2 cellular contexts compared by ENCODE assay signal in genomic region chr6:2968600-2969135, GRCh38.
A peak's percentile ranks its signal among the peaks of the same experiment; 100 is the strongest.
TF ChIP-seq lines count a peak whose summit lies in the region.

No MANE protein-coding gene starts in this region.

TF ChIP-seq in WTC11, 78 proteins besides CTCF, POLR2A, EP300 and RAD21:
- no peak for TF ChIP-seq NFE2L1 (CRISPR knock-in tag; IDR thresholded peaks at IDR 0.05)
- TF ChIP-seq ATF1 (CRISPR knock-in tag; IDR thresholded peaks at IDR 0.05) = no peak
- TF ChIP-seq IRF2 (CRISPR knock-in tag; IDR thresholded peaks at IDR 0.05; ENCODE audit: borderline replicate concordance, low read depth) = no peak
- TF ChIP-seq ETV6 (CRISPR knock-in tag; IDR thresholded peaks at IDR 0.05) = no peak
- no peak for TF ChIP-seq SOX15 (CRISPR knock-in tag; IDR thresholded peaks at IDR 0.05)
- TF ChIP-seq AFF4 (CRISPR knock-in tag; IDR thresholded peaks at IDR 0.05; ENCODE audit: borderline replicate concordance) = no peak
- no peak for TF ChIP-seq OVOL2 (CRISPR knock-in tag; IDR thresholded peaks at IDR 0.05; ENCODE audit: borderline replicate concordance)
- no peak for TF ChIP-seq HMGA2 (CRISPR knock-in tag; IDR thresholded peaks at IDR 0.05)
- no peak for TF ChIP-seq EMX1 (CRISPR knock-in tag; IDR thresholded peaks at IDR 0.05)
- no peak for TF ChIP-seq TEAD1 (CRISPR knock-in tag; IDR thresholded peaks at IDR 0.05)
- no peak for TF ChIP-seq SMAD3 (CRISPR knock-in tag; IDR thresholded peaks at IDR 0.05; ENCODE audit: borderline replicate concordance)
- no peak for TF ChIP-seq JUN (CRISPR knock-in tag; IDR thresholded peaks at IDR 0.05)
- TF ChIP-seq AR (CRISPR knock-in tag; IDR thresholded peaks at IDR 0.05) = no peak
- TF ChIP-seq CDX4 (CRISPR knock-in tag; IDR thresholded peaks at IDR 0.05; ENCODE audit: borderline replicate concordance) = no peak
- no peak for TF ChIP-seq MXD4 (CRISPR knock-in tag; IDR thresholded peaks at IDR 0.05; ENCODE audit: borderline replicate concordance)

TF ChIP-seq in HepG2, 621 proteins besides CTCF, POLR2A, EP300 and RAD21 (continues in another document):
- TF ChIP-seq MNT (IDR thresholded peaks at IDR 0.05) (no peak), PTBP1 (IDR thresholded peaks at IDR 0.05; ENCODE audit: low read depth, low read length, poor library complexity, severe bottlenecking) (no peak), HNRNPH1 (optimal IDR thresholded peaks at IDR 0.05; ENCODE audit: low read depth, low read length) (no peak), ZKSCAN1 (IDR thresholded peaks at IDR 0.05; ENCODE audit: low read length) (no peak), SOX13 (IDR thresholded peaks at IDR 0.05) (no peak), SOX13 (CRISPR knock-in tag; conservative IDR thresholded peaks at IDR 0.05 in 1 of 2, IDR thresholded peaks at IDR 0.05 in 1 of 2) (peak in 1 of 2 experiments; percentile 44; a peak in 1 of 4 replicates), SRSF9 (IDR thresholded peaks at IDR 0.05; ENCODE audit: borderline replicate concordance, insufficient read depth, low read depth, low read length, poor library complexity, severe bottlenecking) (no peak), XRCC5 (optimal IDR thresholded peaks at IDR 0.05; ENCODE audit: low read length) (no peak), POGZ (CRISPR knock-in tag; IDR thresholded peaks at IDR 0.05) (no peak), CCDC6 (CRISPR knock-in tag; IDR thresholded peaks at IDR 0.05) (no peak), ZNF543 (CRISPR knock-in tag; IDR thresholded peaks at IDR 0.05) (no peak), ZHX2 (IDR thresholded peaks at IDR 0.05; ENCODE audit: low read depth) (no peak), ZHX2 (CRISPR knock-in tag; IDR thresholded peaks at IDR 0.05; ENCODE audit: borderline replicate concordance) (no peak), TERF1 (CRISPR knock-in tag; IDR thresholded peaks at IDR 0.05) (no peak), MEF2D (CRISPR knock-in tag; IDR thresholded peaks at IDR 0.05) (no peak), BORCS8-MEF2B (CRISPR knock-in tag; IDR thresholded peaks at IDR 0.05) (no peak), SNAPC5 (CRISPR knock-in tag; IDR thresholded peaks at IDR 0.05; ENCODE audit: borderline replicate concordance) (no peak), ELF1 (CRISPR knock-in tag; IDR thresholded peaks at IDR 0.05) (no peak), ZNF17 (CRISPR knock-in tag; IDR thresholded peaks at IDR 0.05) (no peak), ZMYM2 (CRISPR knock-in tag; IDR thresholded peaks at IDR 0.05) (no peak), BRD4 (CRISPR knock-in tag; IDR thresholded peaks at IDR 0.05) (no peak), DRAP1 (CRISPR knock-in tag; IDR thresholded peaks at IDR 0.05) (no peak), ETS1 (CRISPR knock-in tag; IDR thresholded peaks at IDR 0.05) (no peak), RXRB (CRISPR knock-in tag; IDR thresholded peaks at IDR 0.05; ENCODE audit: borderline replicate concordance) (no peak), SALL1 (CRISPR knock-in tag; IDR thresholded peaks at IDR 0.05) (peak; percentile 22; the same call in 1 of the 2 replicates), FOXP4 (CRISPR knock-in tag; IDR thresholded peaks at IDR 0.05) (peak; percentile 70), KLF11 (CRISPR knock-in tag; IDR thresholded peaks at IDR 0.05) (no peak), ARID4A (CRISPR knock-in tag; IDR thresholded peaks at IDR 0.05; ENCODE audit: borderline replicate concordance) (no peak), GATAD1 (CRISPR knock-in tag; IDR thresholded peaks at IDR 0.05) (no peak), NFE2 (CRISPR knock-in tag; IDR thresholded peaks at IDR 0.05) (no peak), SRY (CRISPR knock-in tag; IDR thresholded peaks at IDR 0.05) (no peak), FOXA3 (CRISPR knock-in tag; IDR thresholded peaks at IDR 0.05) (peak; percentile 61; the same call in 1 of the 2 replicates), ZNF251 (CRISPR knock-in tag; IDR thresholded peaks at IDR 0.05) (no peak), ZNF549 (CRISPR knock-in tag; IDR thresholded peaks at IDR 0.05) (no peak), CAMTA2 (CRISPR knock-in tag; IDR thresholded peaks at IDR 0.05; ENCODE audit: borderline replicate concordance) (no peak), AKAP8 (CRISPR knock-in tag; IDR thresholded peaks at IDR 0.05) (no peak), ZNF619 (CRISPR knock-in tag; IDR thresholded peaks at IDR 0.05) (no peak), ATAD3A (CRISPR knock-in tag; IDR thresholded peaks at IDR 0.05) (no peak), FOXK1 (CRISPR knock-in tag; IDR thresholded peaks at IDR 0.05; ENCODE audit: borderline replicate concordance, low read depth) (peak; percentile 38; the same call in 1 of the 2 replicates), NR2F1 (CRISPR knock-in tag; IDR thresholded peaks at IDR 0.05) (no peak), JDP2 (CRISPR knock-in tag; IDR thresholded peaks at IDR 0.05; ENCODE audit: borderline replicate concordance) (no peak)
